11 cellular contexts compared by ENCODE assay signal in the genomic region with DNA sequence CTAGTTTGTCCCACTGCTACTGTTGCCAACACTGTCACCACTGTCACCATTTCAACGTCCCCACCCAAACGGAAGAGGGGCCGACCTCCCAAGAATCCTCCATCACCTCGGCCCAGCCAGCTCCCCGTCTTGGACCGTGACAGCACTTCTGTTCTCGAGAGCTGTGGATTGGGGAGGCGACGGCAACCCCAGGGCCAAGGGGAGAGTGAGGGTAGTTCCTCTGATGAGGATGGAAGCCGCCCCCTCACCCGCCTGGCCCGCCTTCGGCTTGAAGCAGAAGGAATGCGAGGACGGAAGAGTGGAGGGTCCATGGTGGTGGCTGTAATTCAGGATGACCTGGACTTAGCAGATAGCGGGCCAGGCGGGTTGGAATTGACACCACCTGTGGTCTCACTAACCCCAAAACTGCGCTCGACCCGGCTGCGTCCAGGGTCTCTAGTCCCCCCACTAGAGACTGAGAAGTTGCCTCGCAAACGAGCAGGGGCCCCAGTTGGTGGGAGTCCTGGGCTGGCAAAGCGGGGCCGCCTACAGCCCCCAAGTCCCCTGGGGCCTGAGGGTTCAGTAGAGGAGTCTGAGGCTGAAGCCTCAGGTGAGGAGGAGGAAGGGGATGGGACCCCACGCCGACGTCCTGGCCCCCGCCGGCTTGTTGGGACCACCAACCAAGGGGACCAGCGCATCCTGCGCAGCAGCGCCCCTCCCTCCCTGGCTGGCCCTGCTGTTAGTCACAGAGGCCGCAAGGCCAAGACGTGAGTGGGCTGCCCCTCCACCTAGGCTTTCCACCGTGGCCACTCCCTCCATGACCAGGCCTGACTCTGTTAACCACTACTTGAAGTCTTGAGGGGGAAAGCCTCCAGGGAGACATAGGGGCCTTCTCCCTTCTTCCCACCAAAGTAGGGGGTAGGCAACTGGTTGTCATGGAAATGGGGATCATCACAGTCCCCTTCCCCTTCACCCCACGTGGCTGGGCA. TPM values are rescaled to one million over a fixed set of nuclear protein-coding genes. Genes with fewer than 3 reads are reported as not detected.
DNase-seq lines count a peak whose midpoint lies in the region; ATAC-seq and TF ChIP-seq lines count a peak whose summit lies in the region.
"Had no signal": no experiment of that assay in that cellular context is flagged by ENCODE, and none has a peak within 500 bp of the region (broad histone marks: within the 10 kb centered on the region; RNA-seq: fewer than 3 reads in every experiment).

No MANE protein-coding gene starts in this region.

- TF ChIP-seq CTCF in right atrium auricular region (IDR thresholded peaks at IDR 0.05): no peak

- peaks cover 0 to 24% of the 10 kb centered on the region in 2 donors for H3K4me1 ChIP-seq in right atrium auricular region

- ATAC-seq in GM21390 (IDR thresholded peaks at IDR 0.05; ENCODE audit: unreplicated experiment): no peak
- ATAC-seq: activated CD4-positive, CD25-positive, alpha-beta regulatory T cell treated with anti-CD3 and anti-CD28 coated beads, Interleukin-2, amount 50 U/mL, for 24 hours; activated T-cell treated with anti-CD3 and anti-CD28 coated beads, Interleukin-2, amount 50 U/mL, for 72 hours had no signal

- no peaks in the 10 kb centered on the region for H3K27me3 ChIP-seq in right atrium auricular region

- no peak overlapping the region for H3K4me3 ChIP-seq in right atrium auricular region

- H3K36me3 ChIP-seq in right atrium auricular region: peaks cover 55% of the 10 kb centered on the region

- intact Hi-C loops in cardiac septum (cut with DNase I): no loop called here

- peak; percentile 72 for DNase-seq in cardiac septum (ENCODE audit: low spot score)
- DNase-seq in right atrium auricular region (ENCODE audit: low spot score): no peak
- peak; percentile 80 for DNase-seq in mesenteric fat pad (ENCODE audit: low spot score)
- DNase-seq in NCI-H82 treated with DMSO at 0.1 percent for 48 hours (lab: John Stamatoyannopoulos, UW; ENCODE audit: unreplicated experiment): no peak
- no peak for DNase-seq in NCI-H1694 treated with DMSO at 0.1 percent for 48 hours (lab: John Stamatoyannopoulos, UW)
- DNase-seq: activated T-cell treated with anti-CD3 and anti-CD28 coated beads, Interleukin-2, amount 50 U/mL, for 72 hours; endodermal cell; NK-92 treated with Interleukin-12 subunit alpha and Interleukin-12 subunit beta, amount 100 ng/mL, for 24 hours; stimulated activated CD4-positive, alpha-beta T cell treated with anti-CD3 and anti-CD28 coated beads, Interleukin-4, amount 100 ng/mL, for 24 hours had no signal

- H3K9me3 ChIP-seq in right atrium auricular region: no peaks in the 10 kb centered on the region

- H3K27ac ChIP-seq in right atrium auricular region: no peak overlapping the region

RNA-seq across cellular contexts. Expression of a gene that starts 9.0 kb away (rescaled TPM):
- total RNA-seq in cardiac septum: 13.2 TPM
- total RNA-seq in right atrium auricular region: 10 to 100 TPM; 16.0 to 22.1 TPM
- 20.8 TPM for total RNA-seq in mesenteric fat pad

RNA-seq across cellular contexts. Expression of a gene that starts 22.6 kb away (rescaled TPM):
- 1.0 TPM for total RNA-seq in cardiac septum
- under 1 TPM; 0.37 to 0.83 TPM for total RNA-seq in right atrium auricular region
- total RNA-seq in mesenteric fat pad: 2.2 TPM

RNA-seq across cellular contexts. Expression of a gene that starts 22.9 kb away (rescaled TPM):
- total RNA-seq in cardiac septum (47.9 TPM), right atrium auricular region (10 to 100 TPM; 48.5 to 59.5 TPM), mesenteric fat pad (97.5 TPM)

RNA-seq across cellular contexts. Expression of a gene that starts 40.3 kb away (rescaled TPM):
- total RNA-seq in cardiac septum (47.8 TPM), right atrium auricular region (10 to 100 TPM; 22.5 to 25.0 TPM), mesenteric fat pad (59.7 TPM)

RNA-seq across cellular contexts. Expression of a gene that starts 47.7 kb away (rescaled TPM):
- total RNA-seq in cardiac septum (22.7 TPM), right atrium auricular region (10 to 100 TPM; 21.2 to 22.9 TPM), mesenteric fat pad (10.4 TPM)

Comparison
In these comparisons a context has a peak if more than half of its experiments do, and no peak if none do; other contexts are left out.
1. DNase-seq: peak in cardiac septum (single experiment) and mesenteric fat pad (single experiment); none in right atrium auricular region (single experiment), NCI-H82 treated with DMSO at 0.1 percent for 48 hours (single experiment) and NCI-H1694 treated with DMSO at 0.1 percent for 48 hours (single experiment).